Comparison of ENCODE assay signal across 9 cellular contexts in the genomic region with DNA sequence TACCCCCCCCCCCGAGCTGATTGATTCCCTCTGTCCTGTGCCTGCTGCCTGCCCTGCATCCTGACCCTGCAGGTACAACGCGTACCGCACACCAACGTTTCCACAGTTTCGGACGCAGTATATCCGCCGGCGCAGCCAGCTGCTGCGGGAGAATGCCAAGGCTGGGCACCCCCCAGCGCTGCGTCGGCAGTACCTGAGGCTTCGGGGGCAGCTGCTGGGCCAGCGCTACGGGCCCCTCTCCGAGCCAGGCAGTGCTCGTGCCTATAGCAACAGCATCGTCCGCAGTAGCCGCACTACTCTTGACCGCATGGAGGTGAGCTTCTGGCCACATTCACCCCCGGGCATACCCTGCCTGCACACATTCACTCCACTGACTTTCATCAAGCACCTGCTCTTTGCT. TPM values are rescaled to one million over a fixed set of nuclear protein-coding genes. Genes with fewer than 3 reads are reported as not detected.
DNase-seq lines count a peak whose midpoint lies in the region; ATAC-seq and TF ChIP-seq lines count a peak whose summit lies in the region.
"Had no signal": no experiment of that assay in that cellular context is flagged by ENCODE, and none has a peak within 500 bp of the region (broad histone marks: within the 10 kb centered on the region; RNA-seq: fewer than 3 reads in every experiment).

No MANE protein-coding gene starts in this region.

- no peaks in the 10 kb centered on the region for H3K27me3 Mint-ChIP-seq in brain

- H3K27ac ChIP-seq in heart left ventricle: peak overlapping the region in 6 of 12 donors; percentile 94 to 99 (median 96)
- H3K27ac ChIP-seq in muscle layer of colon (ENCODE audit: low read depth, low read length): no peak overlapping the region
- peak overlapping the region; percentile 95 to 99 (median 96) for H3K27ac ChIP-seq in upper lobe of left lung
- no peak overlapping the region for H3K27ac ChIP-seq in body of pancreas

- no peak for ATAC-seq in heart left ventricle
- ATAC-seq in upper lobe of left lung (ENCODE audit: low FRiP score in 2 of 2): no peak
- ATAC-seq in activated CD4-positive, CD25-positive, alpha-beta regulatory T cell treated with anti-CD3 and anti-CD28 coated beads, Interleukin-2, amount 50 U/mL, for 24 hours: no peak
- no peak for ATAC-seq in body of pancreas

- DNase-seq in heart left ventricle (no peak), cardiac septum (ENCODE audit: low spot score) (no peak), upper lobe of left lung (peak in 1 of 2 donors; percentile 62), NAMALWA (ENCODE audit: low spot score) (no peak), body of pancreas (no peak)

- 88 to 92% (median 89%) methylated on average over 11 to 24 of the region's 24 CpGs for WGBS in heart left ventricle, 4 donors
- 91% methylated on average over 24 of the region's 24 CpGs; no CpG with 5 or more reads in 1 of the 2 donors for WGBS in upper lobe of left lung, 2 donors
- WGBS in body of pancreas, 2 donors: 20 to 88% methylated on average over 1 to 19 of the region's 24 CpGs

- H3K9ac ChIP-seq in muscle layer of colon (ENCODE audit: low read length): no peak overlapping the region

- H3K36me3 Mint-ChIP-seq in brain: peaks cover 17% of the 10 kb centered on the region

- H3K27ac Mint-ChIP-seq in brain: peak overlapping the region in 4 of 5 experiments; percentile 100

- H3K36me3 ChIP-seq in heart left ventricle (peaks cover 0 to 46% (median 45%) of the 10 kb centered on the region in 9 donors), muscle layer of colon (ENCODE audit: insufficient read depth, low read length) (peaks cover 21% of the 10 kb centered on the region), upper lobe of left lung (peaks cover 0 to 51% (median 23%) of the 10 kb centered on the region in 4 donors), body of pancreas (replicated peaks in 1 of 2; ENCODE audit: insufficient read depth in 1 of 2, low read depth in 2 of 2) (peaks cover 10 to 13% of the 10 kb centered on the region in 2 donors)

- TF ChIP-seq CTCF in heart left ventricle (IDR thresholded peaks at IDR 0.05) (no peak), brain (conservative IDR thresholded peaks at IDR 0.05) (no peak), upper lobe of left lung (IDR thresholded peaks at IDR 0.05) (no peak), body of pancreas (IDR thresholded peaks at IDR 0.05) (no peak)

- no peak for TF ChIP-seq EP300 in upper lobe of left lung (IDR thresholded peaks at IDR 0.05)

- intact Hi-C loops in heart left ventricle (cut with DNase I): loop anchor here in 1 of 10 donors (10.0 kb wide), 1 partner anchor 64 kb away; a partner anchor contains a TSS
- intact Hi-C loops in cardiac septum (cut with DNase I): no loop called here
- intact Hi-C loops in body of pancreas (cut with DNase I): no loop called here

- H3K4me1 ChIP-seq in heart left ventricle (peaks cover 0 to 12% (median 3%) of the 10 kb centered on the region in 12 donors), muscle layer of colon (ENCODE audit: insufficient read depth, low read length) (no peaks in the 10 kb centered on the region), upper lobe of left lung (peaks cover 3 to 6% (median 6%) of the 10 kb centered on the region in 4 donors), body of pancreas (peaks cover 25% of the 10 kb centered on the region)

- H3K9me3 ChIP-seq in heart left ventricle (no peaks in the 10 kb centered on the region), muscle layer of colon (ENCODE audit: low read length) (no peaks in the 10 kb centered on the region), upper lobe of left lung (peaks cover 0 to 8% (median 0%) of the 10 kb centered on the region in 4 donors), body of pancreas (no peaks in the 10 kb centered on the region)
- H3K9me3 ChIP-seq: mucosa of descending colon had no signal

- TF ChIP-seq POLR2A in heart left ventricle (IDR thresholded peaks at IDR 0.05): no peak
- TF ChIP-seq POLR2A in upper lobe of left lung (IDR thresholded peaks at IDR 0.05): no peak
- TF ChIP-seq POLR2A in body of pancreas (IDR thresholded peaks at IDR 0.05): no peak

- peaks cover 10% of the 10 kb centered on the region for H3K4me1 Mint-ChIP-seq in brain

- H3K9me3 Mint-ChIP-seq in brain: peaks cover 0 to 13% (median 6%) of the 10 kb centered on the region in 5 experiments

- H3K27me3 ChIP-seq in heart left ventricle: no peaks in the 10 kb centered on the region
- no peaks in the 10 kb centered on the region for H3K27me3 ChIP-seq in muscle layer of colon (ENCODE audit: control insufficient read depth in 1 of 2, insufficient read depth in 2 of 2, low read length in 2 of 2)
- no peaks in the 10 kb centered on the region for H3K27me3 ChIP-seq in upper lobe of left lung
- H3K27me3 ChIP-seq in body of pancreas: no peaks in the 10 kb centered on the region

- H3K4me3 ChIP-seq in heart left ventricle (peak overlapping the region in 11 of 12 donors; percentile 38 to 96 (median 71)), muscle layer of colon (ENCODE audit: low read depth in 1 of 2, low read length in 2 of 2) (peak overlapping the region; percentile 4 to 69), upper lobe of left lung (peak overlapping the region; percentile 18 to 64 (median 59)), body of pancreas (no peak overlapping the region)

- peak overlapping the region; percentile 95 to 98 (median 97) for H3K4me3 Mint-ChIP-seq in brain

RNA-seq across cellular contexts. Expression of a gene that starts 1.4 kb away (rescaled TPM):
- 100 to 1,000 TPM; 123 to 235 (median 150) TPM for total RNA-seq in heart left ventricle
- polyA plus RNA-seq in heart left ventricle: 100 to 1,000 TPM; 209 to 281 TPM
- total RNA-seq in cardiac septum: 170 TPM
- 127 TPM for polyA plus RNA-seq in brain (ENCODE audit: insufficient read depth, low read depth, low replicate concordance)
- 100 to 1,000 TPM in 5 of 6 donors, 10 to 100 TPM in 1; 71.2 to 185 (median 141) TPM for total RNA-seq in upper lobe of left lung
- total RNA-seq in body of pancreas: 100 to 1,000 TPM; 132 to 134 TPM

RNA-seq across cellular contexts. Expression of a gene that starts 24.4 kb away (rescaled TPM):
- total RNA-seq in heart left ventricle: 100 to 1,000 TPM in 5 of 9 donors, 10 to 100 TPM in 4; 34.5 to 172 (median 111) TPM
- 100 to 1,000 TPM in 1 of 2 donors, 10 to 100 TPM in 1; 56.5 to 187 TPM for polyA plus RNA-seq in heart left ventricle
- 96.9 TPM for total RNA-seq in cardiac septum
- polyA plus RNA-seq in brain (ENCODE audit: insufficient read depth, low read depth, low replicate concordance): 128 TPM
- 100 to 1,000 TPM; 129 to 486 (median 187) TPM for total RNA-seq in upper lobe of left lung
- 100 to 1,000 TPM; 184 to 194 TPM for total RNA-seq in body of pancreas

RNA-seq across cellular contexts. Expression of a gene that starts 59.1 kb away (rescaled TPM):
- total RNA-seq in heart left ventricle: 10 to 100 TPM; 13.4 to 21.6 (median 16.8) TPM
- polyA plus RNA-seq in heart left ventricle: 10 to 100 TPM in 1 of 2 donors, 1 to 10 TPM in 1; 5.2 to 23.7 TPM
- total RNA-seq in cardiac septum: 16.5 TPM
- polyA plus RNA-seq in brain (ENCODE audit: insufficient read depth, low read depth, low replicate concordance): 17.9 TPM
- 10 to 100 TPM; 15.2 to 26.4 (median 18.8) TPM for total RNA-seq in upper lobe of left lung
- total RNA-seq in body of pancreas: 1 to 10 TPM; 5.4 to 5.9 TPM

Comparison
In these comparisons a context has a peak if more than half of its experiments do, and no peak if none do; other contexts are left out.
1. H3K27ac ChIP-seq: peak in upper lobe of left lung (4 of 4); none in muscle layer of colon (single experiment) and body of pancreas (0 of 4).
2. H3K4me3 ChIP-seq: peak in heart left ventricle (11 of 12), muscle layer of colon (2 of 2) and upper lobe of left lung (4 of 4); none in body of pancreas (0 of 2).